Comparison of ENCODE assay signal across 10 cellular contexts in genomic region chr12:62703011-62703380, GRCh38.
A peak's percentile ranks its signal among the peaks of the same experiment; 100 is the strongest.
DNase-seq lines count a peak whose midpoint lies in the region; ATAC-seq, FAIRE-seq and TF ChIP-seq lines count a peak whose summit lies in the region.
"Had no signal": no experiment of that assay in that cellular context is flagged by ENCODE, and none has a peak within 500 bp of the region (broad histone marks: within the 10 kb centered on the region; RNA-seq: fewer than 3 reads in every experiment).

No MANE protein-coding gene starts in this region.

- FAIRE-seq in HepG2 (lab: Jason Lieb, UNC) = no peak

- no peak overlapping the region for H2BK120ac ChIP-seq in mesenchymal stem cell (ENCODE audit: low read depth, low read length)

- H3K36me3 ChIP-seq in right lobe of liver (no peaks in the 10 kb centered on the region), HepG2 (replicated peaks in 1 of 2; ENCODE audit: control insufficient read depth in 1 of 2, insufficient read depth in 2 of 2, low read length in 2 of 2) (peaks cover 14 to 48% of the 10 kb centered on the region in 2 experiments), mesenchymal stem cell (ENCODE audit: control insufficient read depth in 1 of 2, insufficient read depth in 2 of 2, low read depth in 1 of 2, low read length in 2 of 2) (no peaks in the 10 kb centered on the region)
- H3K36me3 ChIP-seq in CD8-positive, alpha-beta memory T cell (ENCODE audit: insufficient read depth, low read length) = no peaks in the 10 kb centered on the region

- H3K9me3 ChIP-seq in right lobe of liver (no peaks in the 10 kb centered on the region), HepG2 (ENCODE audit: low read length) (no peaks in the 10 kb centered on the region), mesenchymal stem cell (ENCODE audit: control insufficient read depth, low read length) (no peaks in the 10 kb centered on the region)
- H3K9me3 ChIP-seq in CD8-positive, alpha-beta memory T cell (ENCODE audit: low read length) = no peaks in the 10 kb centered on the region

- H3K14ac ChIP-seq in mesenchymal stem cell (ENCODE audit: low read length in 2 of 2) = peak overlapping the region in 1 of 2 experiments; percentile 80

- peak overlapping the region; percentile 34 for H3K4me3 Mint-ChIP-seq in chondrocyte (ENCODE audit: unreplicated experiment)
- no peak overlapping the region for H3K4me3 Mint-ChIP-seq in CD8-positive, alpha-beta memory T cell
- H3K4me3 Mint-ChIP-seq: activated naive CD4-positive, alpha-beta T cell treated with anti-CD3 and anti-CD28 coated beads for 36 hours had no signal

- H3K4me2 ChIP-seq in HepG2 (ENCODE audit: low read depth, low read length) = no peak overlapping the region
- no peak overlapping the region for H3K4me2 ChIP-seq in mesenchymal stem cell (ENCODE audit: low read length, poor library complexity, severe bottlenecking)

- H4K8ac ChIP-seq in mesenchymal stem cell (ENCODE audit: low read length) = peak overlapping the region; percentile 88

- no peak for TF ChIP-seq RAD21 in HepG2 (CRISPR knock-in tag; IDR thresholded peaks at IDR 0.05)

- no peaks in the 10 kb centered on the region for H3K79me2 ChIP-seq in HepG2 (ENCODE audit: insufficient read depth, low read length)

- peak overlapping the region; percentile 86 for H2AK5ac ChIP-seq in mesenchymal stem cell (ENCODE audit: low read length, severe bottlenecking)

- no peaks in the 10 kb centered on the region for H3K27me3 ChIP-seq in right lobe of liver
- H3K27me3 ChIP-seq in HepG2 (ENCODE audit: control insufficient read depth in 1 of 2, insufficient read depth in 2 of 2, low read length in 2 of 2) = no peaks in the 10 kb centered on the region
- H3K27me3 ChIP-seq in mesenchymal stem cell (ENCODE audit: control insufficient read depth in 1 of 2, insufficient read depth in 1 of 2, low read length in 2 of 2) = no peaks in the 10 kb centered on the region
- H3K27me3 ChIP-seq in CD8-positive, alpha-beta memory T cell (ENCODE audit: insufficient read depth, low read length, poor library complexity, severe bottlenecking) = no peaks in the 10 kb centered on the region

- POLR2A ChIA-PET in HepG2 (lab: Yijun Ruan, JAX) = no interaction called here
- POLR2A ChIA-PET in CD8-positive, alpha-beta memory T cell (lab: Charles Lee) = no interaction called here

- H4K20me1 ChIP-seq in HepG2 (ENCODE audit: insufficient read depth, low read length) = no peaks in the 10 kb centered on the region

- peaks cover 45% of the 10 kb centered on the region for H3K4me1 Mint-ChIP-seq in chondrocyte (ENCODE audit: low read depth)
- no peaks in the 10 kb centered on the region for H3K4me1 Mint-ChIP-seq in CD8-positive, alpha-beta memory T cell

- no peaks in the 10 kb centered on the region for H3K79me1 ChIP-seq in mesenchymal stem cell (replicated peaks; ENCODE audit: low read length, poor library complexity, severe bottlenecking)

- no peak overlapping the region for H2BK15ac ChIP-seq in mesenchymal stem cell (ENCODE audit: low read depth, poor library complexity, severe bottlenecking)

- TF ChIP-seq CTCF in right lobe of liver (IDR thresholded peaks at IDR 0.05) (no peak), HepG2 (CRISPR knock-in tag; IDR thresholded peaks at IDR 0.05) (no peak), chondrocyte (IDR thresholded peaks at IDR 0.05) (no peak)

- H2AFZ ChIP-seq in HepG2 (ENCODE audit: low read length) (no peak overlapping the region), mesenchymal stem cell (ENCODE audit: low read depth, low read length) (no peak overlapping the region)

- H3K9me3 Mint-ChIP-seq in chondrocyte (ENCODE audit: low read depth) = peaks cover 2% of the 10 kb centered on the region
- H3K9me3 Mint-ChIP-seq in CD8-positive, alpha-beta memory T cell = no peaks in the 10 kb centered on the region
- H3K9me3 Mint-ChIP-seq: activated naive CD4-positive, alpha-beta T cell treated with anti-CD3 and anti-CD28 coated beads for 36 hours had no signal

- H3K36me3 Mint-ChIP-seq in chondrocyte (ENCODE audit: low read depth) = peaks cover 6% of the 10 kb centered on the region
- peaks cover 0 to 1% (median 0%) of the 10 kb centered on the region in 3 donors for H3K36me3 Mint-ChIP-seq in CD8-positive, alpha-beta memory T cell

- no peak overlapping the region for H3K27ac ChIP-seq in right lobe of liver
- no peak overlapping the region for H3K27ac ChIP-seq in HepG2 (ENCODE audit: extremely low read length, insufficient read depth, low read length)
- H3K27ac ChIP-seq in mesenchymal stem cell (ENCODE audit: low read length, poor library complexity, severe bottlenecking) = peak overlapping the region; percentile 85
- no peak overlapping the region for H3K27ac ChIP-seq in CD8-positive, alpha-beta memory T cell (ENCODE audit: low read depth, low read length)

- no peaks in the 10 kb centered on the region for H3K27me3 Mint-ChIP-seq in chondrocyte (ENCODE audit: low read depth)
- H3K27me3 Mint-ChIP-seq in CD8-positive, alpha-beta memory T cell = no peaks in the 10 kb centered on the region

- H3K18ac ChIP-seq in mesenchymal stem cell (ENCODE audit: low read depth in 1 of 2, low read length in 2 of 2) = peak overlapping the region; percentile 67 to 97

- no peak overlapping the region for H3K4me3 ChIP-seq in right lobe of liver
- no peak overlapping the region for H3K4me3 ChIP-seq in HepG2 (replicated peaks in 1 of 3; ENCODE audit: insufficient read depth in 1 of 3, low read depth in 2 of 3, low read length in 3 of 3)
- peak overlapping the region in 1 of 2 experiments; percentile 17 for H3K4me3 ChIP-seq in mesenchymal stem cell (ENCODE audit: insufficient read depth in 1 of 2, low read depth in 1 of 2, low read length in 2 of 2)
- H3K4me3 ChIP-seq in CD8-positive, alpha-beta memory T cell (ENCODE audit: low read length) = no peak overlapping the region

- H3K4ac ChIP-seq in mesenchymal stem cell (ENCODE audit: low read depth in 1 of 2, low read length in 2 of 2) = peak overlapping the region in 1 of 2 experiments; percentile 92

- in situ Hi-C loops in HepG2 (cut with HindIII; ENCODE audit: extremely low pct_ligation_motif_present, low pct_unique_long_range_greater_than_20kb) = no loop called here

- peak overlapping the region; percentile 87 to 93 for H2BK12ac ChIP-seq in mesenchymal stem cell (ENCODE audit: low read length in 2 of 2)

- H3K9ac ChIP-seq in HepG2 (ENCODE audit: insufficient read depth, low read depth, low read length) = no peak overlapping the region
- H3K9ac ChIP-seq in mesenchymal stem cell (ENCODE audit: low read length) = peak overlapping the region; percentile 77

- peak overlapping the region; percentile 98 for H3K27ac Mint-ChIP-seq in chondrocyte (ENCODE audit: unreplicated experiment)
- no peak overlapping the region for H3K27ac Mint-ChIP-seq in CD8-positive, alpha-beta memory T cell
- H3K27ac Mint-ChIP-seq: activated naive CD4-positive, alpha-beta T cell treated with anti-CD3 and anti-CD28 coated beads for 36 hours had no signal

- peak in 3 of 4 donors; percentile 11 to 28 (median 20) for ATAC-seq in right lobe of liver
- ATAC-seq in HepG2 = no peak
- ATAC-seq in GM21786 (IDR thresholded peaks at IDR 0.05; ENCODE audit: unreplicated experiment) = no peak

- H4K91ac ChIP-seq in mesenchymal stem cell (ENCODE audit: low read length) = peak overlapping the region; percentile 76

- H2BK5ac ChIP-seq in mesenchymal stem cell (ENCODE audit: low read depth, low read length, poor library complexity, severe bottlenecking) = no peak overlapping the region

- TF ChIP-seq EP300 in HepG2 (IDR thresholded peaks at IDR 0.05; ENCODE audit: low read depth in 2 of 2, low read length in 2 of 2) (no peak), HepG2 (CRISPR knock-in tag; IDR thresholded peaks at IDR 0.05; ENCODE audit: borderline replicate concordance) (no peak)

- TF ChIP-seq POLR2A in right lobe of liver (IDR thresholded peaks at IDR 0.05) (no peak), HepG2 (IDR thresholded peaks at IDR 0.05; ENCODE audit: insufficient read depth in 1 of 2, low read depth in 2 of 2, low read length in 2 of 2) (no peak)

- no TSS peak for BruUV-seq in HepG2 (replicated peaks; lab: Mats Ljungman, UMichigan)

- no peak overlapping the region for H3K23ac ChIP-seq in mesenchymal stem cell (ENCODE audit: low read length in 2 of 2)

- DNase-seq in right lobe of liver (no peak), HepG2 (ENCODE audit: low spot score) (no peak), chondrocyte (ENCODE audit: low spot score) (no peak), mesenchymal stem cell (no peak), NCI-H187 treated with DMSO at 0.1 percent for 48 hours (lab: John Stamatoyannopoulos, UW) (no peak), amniotic stem cell (lab: John Stamatoyannopoulos, UW) (no peak)
- DNase-seq in CD8-positive, alpha-beta memory T cell = no peak
- DNase-seq: activated CD4-positive, CD25-positive, alpha-beta regulatory T cell; activated naive CD4-positive, alpha-beta T cell treated with anti-CD3 and anti-CD28 coated beads for 36 hours had no signal

- H3K4me1 ChIP-seq in right lobe of liver (peaks cover 0 to 3% (median under 1%) of the 10 kb centered on the region in 4 donors), HepG2 (ENCODE audit: insufficient read depth, low read length) (peaks cover 12% of the 10 kb centered on the region; the same call in 1 of the 2 replicates), mesenchymal stem cell (ENCODE audit: control insufficient read depth, insufficient read depth, low read depth, low read length) (peaks cover 13% of the 10 kb centered on the region)
- no peaks in the 10 kb centered on the region for H3K4me1 ChIP-seq in CD8-positive, alpha-beta memory T cell (ENCODE audit: insufficient read depth, low read length)

- WGBS in right lobe of liver (ENCODE audit: insufficient coverage, low coverage, low lambda C conversion rate, missing lambda C conversion rate) = 67% methylated on average over 4 of the region's 4 CpGs
- WGBS in HepG2 (ENCODE audit: low lambda C conversion rate) = 71% methylated on average over 4 of the region's 4 CpGs
- WGBS in mesenchymal stem cell = 8% methylated on average over 3 of the region's 4 CpGs

- intact Hi-C loops in right lobe of liver (cut with DNase I) = no loop called here
- intact Hi-C loops in HepG2 (cut with micrococcal nuclease; ENCODE audit: unreplicated experiment) = no loop called here

- CTCF ChIA-PET in HepG2 (lab: Yijun Ruan, JAX; ENCODE audit: low intra/inter-chr PET ratio, low total read pairs) = no interaction called here
- CTCF ChIA-PET in CD8-positive, alpha-beta memory T cell (lab: Charles Lee) = no interaction called here

TF ChIP-seq in HepG2, 621 proteins besides CTCF, POLR2A, EP300 and RAD21 (continues in another document):
- TF ChIP-seq ZNF138 (CRISPR knock-in tag; IDR thresholded peaks at IDR 0.05; ENCODE audit: low read depth) (no peak), ZNF292 (CRISPR knock-in tag; IDR thresholded peaks at IDR 0.05; ENCODE audit: borderline replicate concordance, low read depth) (no peak), HDAC1 (CRISPR knock-in tag; IDR thresholded peaks at IDR 0.05) (no peak)
- TF ChIP-seq, protein P1, sequence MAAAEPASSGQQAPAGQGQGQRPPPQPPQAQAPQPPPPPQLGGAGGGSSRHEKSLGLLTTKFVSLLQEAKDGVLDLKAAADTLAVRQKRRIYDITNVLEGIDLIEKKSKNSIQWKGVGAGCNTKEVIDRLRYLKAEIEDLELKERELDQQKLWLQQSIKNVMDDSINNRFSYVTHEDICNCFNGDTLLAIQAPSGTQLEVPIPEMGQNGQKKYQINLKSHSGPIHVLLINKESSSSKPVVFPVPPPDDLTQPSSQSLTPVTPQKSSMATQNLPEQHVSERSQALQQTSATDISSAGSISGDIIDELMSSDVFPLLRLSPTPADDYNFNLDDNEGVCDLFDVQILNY (CRISPR knock-in tag; conservative IDR thresholded peaks at IDR 0.05) = no peak

Comparison
In these comparisons a context has a peak if more than half of its experiments do, and no peak if none do; other contexts are left out.
1. ATAC-seq: peak in right lobe of liver (3 of 4); none in HepG2 (single experiment) and GM21786 (single experiment).